Comparison of ENCODE assay signal across 8 cellular contexts in the genomic region with DNA sequence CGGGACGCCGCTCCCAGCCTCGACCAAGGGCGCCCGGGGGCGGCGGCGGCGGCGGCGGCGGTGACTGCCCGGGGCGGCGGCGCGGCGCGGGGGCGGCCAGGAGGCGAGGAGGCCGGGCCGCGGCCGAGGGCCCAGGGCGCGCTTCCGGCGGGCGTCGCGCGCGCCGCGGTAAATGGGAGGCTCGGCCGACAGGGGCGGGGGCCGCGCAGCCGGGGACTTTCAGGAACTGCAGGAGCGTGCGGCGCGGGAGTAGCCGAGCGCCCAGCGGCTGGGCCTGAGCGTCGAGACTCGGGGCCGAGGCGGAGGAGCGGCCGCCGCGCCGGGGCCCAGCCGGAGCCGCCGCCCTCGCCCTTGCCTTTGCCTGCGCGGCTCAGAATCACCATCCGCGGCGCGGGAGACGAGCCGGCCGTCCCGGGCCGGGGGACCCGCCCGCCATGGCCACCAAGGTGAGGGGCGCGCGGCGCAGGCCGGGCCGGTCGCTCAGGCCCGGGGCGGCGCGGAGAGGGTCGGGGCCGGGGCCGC. TPM values are rescaled to one million over a fixed set of nuclear protein-coding genes. Genes with fewer than 3 reads are reported as not detected.
DNase-seq lines count a peak whose midpoint lies in the region; ATAC-seq and TF ChIP-seq lines count a peak whose summit lies in the region.

A gene (plus strand): TSS at position 246 of the 522 bp plus-strand sequence. CDS start 189 bp downstream, at position 435.

- H3K9me3 Mint-ChIP-seq in activated T-cell treated with anti-CD3 and anti-CD28 coated beads, Interleukin-2, amount 50 U/mL, for 4 hours = no peaks in the 10 kb centered on the region

- no peak within 1 kb of the TSS for H3K27ac ChIP-seq in OCI-LY1 (ENCODE audit: low read depth, low read length, poor library complexity, severe bottlenecking)

- H3K9ac ChIP-seq in OCI-LY1 (ENCODE audit: low read length) (no peak within 1 kb of the TSS), mucosa of stomach (ENCODE audit: low read length) (peak within 1 kb of the TSS; percentile 99)

- POLR2A ChIA-PET in BJ (lab: Charles Lee) = no interaction called here

- no peaks in the 10 kb centered on the region for H3F3A ChIP-seq in OCI-LY1 (ENCODE audit: insufficient read depth, low read length)

- H3K27me3 Mint-ChIP-seq in activated T-cell treated with anti-CD3 and anti-CD28 coated beads, Interleukin-2, amount 50 U/mL, for 4 hours (ENCODE audit: low read depth) = peaks cover 3% of the 10 kb centered on the region

- H3K4me3 ChIP-seq in BJ (ENCODE audit: low read depth, low read length) (peak within 1 kb of the TSS; percentile 96), OCI-LY1 (ENCODE audit: low read depth, low read length, poor library complexity, severe bottlenecking) (peak within 1 kb of the TSS; percentile 41), mucosa of stomach (ENCODE audit: low read length) (peak within 1 kb of the TSS; percentile 79)

- peak within 1 kb of the TSS; percentile 57 for H3K4me2 ChIP-seq in OCI-LY1 (ENCODE audit: low read length)

- ATAC-seq in GM19035 (IDR thresholded peaks at IDR 0.05; ENCODE audit: unreplicated experiment) (peak; percentile 77), HG03280 (IDR thresholded peaks at IDR 0.05; ENCODE audit: unreplicated experiment) (peak; percentile 71), esophagus mucosa (peak; percentile 89)
- peak; percentile 65 to 69 for ATAC-seq in activated T-cell treated with anti-CD3 and anti-CD28 coated beads, Interleukin-2, amount 50 U/mL, for 4 hours

- H3K4me1 ChIP-seq in OCI-LY1 (ENCODE audit: insufficient read depth, low read length, severe bottlenecking) (peaks cover 6% of the 10 kb centered on the region), mucosa of stomach (ENCODE audit: control insufficient read depth, insufficient read depth, low read length) (peaks cover 8% of the 10 kb centered on the region)

- peak within 1 kb of the TSS; percentile 92 for H3K4me3 Mint-ChIP-seq in activated T-cell treated with anti-CD3 and anti-CD28 coated beads, Interleukin-2, amount 50 U/mL, for 4 hours

- H3K27me3 ChIP-seq in BJ (ENCODE audit: control insufficient read depth, insufficient read depth, low read length) (no peaks in the 10 kb centered on the region), OCI-LY1 (ENCODE audit: insufficient read depth, low read length) (peaks cover 7% of the 10 kb centered on the region; the same call in 1 of the 2 replicates), mucosa of stomach (ENCODE audit: control insufficient read depth, insufficient read depth, low read length) (no peaks in the 10 kb centered on the region)

- no peaks in the 10 kb centered on the region for H3K36me3 Mint-ChIP-seq in activated T-cell treated with anti-CD3 and anti-CD28 coated beads, Interleukin-2, amount 50 U/mL, for 4 hours (ENCODE audit: insufficient read depth)

- no peaks in the 10 kb centered on the region for H3K9me2 ChIP-seq in OCI-LY1 (ENCODE audit: low read depth, low read length)

- peaks cover 38% of the 10 kb centered on the region for H3K4me1 Mint-ChIP-seq in activated T-cell treated with anti-CD3 and anti-CD28 coated beads, Interleukin-2, amount 50 U/mL, for 4 hours (ENCODE audit: low read depth)

- CTCF ChIA-PET in BJ (lab: Yijun Ruan, JAX) = interaction anchor here (1.2 kb wide), 1 partner anchor 10 kb away, joined by 5 read pairs; no protein-coding TSS in a partner anchor

- TF ChIP-seq CTCF in BJ (IDR thresholded peaks at IDR 0.05; ENCODE audit: insufficient read depth, low read depth, low read length) (no peak), OCI-LY1 (IDR thresholded peaks at IDR 0.05; ENCODE audit: low read length) (no peak)

- no peak within 1 kb of the TSS for H2AFZ ChIP-seq in OCI-LY1 (ENCODE audit: low read length)

- no peak for DNase-seq in BJ (ENCODE audit: low read depth)
- DNase-seq in activated T-cell treated with anti-CD3 and anti-CD28 coated beads, Interleukin-2, amount 50 U/mL, for 4 hours = peak; percentile 62
- DNase-seq in stimulated activated naive CD4-positive, alpha-beta T cell treated with Interleukin-2 at 50 U/mL for 16 hours (lab: John Stamatoyannopoulos, UW) = peak; percentile 60

- H4K20me1 ChIP-seq in OCI-LY1 (ENCODE audit: insufficient read depth, low read length) = no peaks in the 10 kb centered on the region

- H3K79me2 ChIP-seq in OCI-LY1 (ENCODE audit: insufficient read depth, low read length) = no peaks in the 10 kb centered on the region

- H3K9me3 ChIP-seq in OCI-LY1 (ENCODE audit: low read length) (no peaks in the 10 kb centered on the region), mucosa of stomach (ENCODE audit: control insufficient read depth, low read length) (no peaks in the 10 kb centered on the region)

- no peaks in the 10 kb centered on the region for H3K36me3 ChIP-seq in BJ (ENCODE audit: control insufficient read depth, insufficient read depth, low read length)
- no peaks in the 10 kb centered on the region for H3K36me3 ChIP-seq in OCI-LY1 (ENCODE audit: insufficient read depth, low read length)
- no peaks in the 10 kb centered on the region for H3K36me3 ChIP-seq in mucosa of stomach (ENCODE audit: control insufficient read depth, insufficient read depth, low read length)

RNA-seq across cellular contexts. Expression of the gene that starts here (rescaled TPM):
- 74.8 and 75.1 TPM in 2 replicates for polyA plus RNA-seq in BJ (2011; rRNA removed)
- 29.7 and 39.0 TPM in 2 replicates for polyA minus RNA-seq in BJ (2011; rRNA and poly(A)+ RNA removed)
- total RNA-seq in activated T-cell treated with anti-CD3 and anti-CD28 coated beads, Interleukin-2, amount 50 U/mL, for 4 hours = 10 to 100 TPM; 39.0 to 52.5 (median 42.8) TPM
- total RNA-seq in esophagus mucosa = 19.3 TPM

Comparison
In these comparisons a context has a peak if more than half of its experiments do, and no peak if none do; other contexts are left out.
1. H3K4me3 ChIP-seq: peak in every context shown above with its lines; median percentile 96 in BJ; 79 in mucosa of stomach; 41 in OCI-LY1.